1 cellular context compared by ENCODE assay signal in the genomic region with DNA sequence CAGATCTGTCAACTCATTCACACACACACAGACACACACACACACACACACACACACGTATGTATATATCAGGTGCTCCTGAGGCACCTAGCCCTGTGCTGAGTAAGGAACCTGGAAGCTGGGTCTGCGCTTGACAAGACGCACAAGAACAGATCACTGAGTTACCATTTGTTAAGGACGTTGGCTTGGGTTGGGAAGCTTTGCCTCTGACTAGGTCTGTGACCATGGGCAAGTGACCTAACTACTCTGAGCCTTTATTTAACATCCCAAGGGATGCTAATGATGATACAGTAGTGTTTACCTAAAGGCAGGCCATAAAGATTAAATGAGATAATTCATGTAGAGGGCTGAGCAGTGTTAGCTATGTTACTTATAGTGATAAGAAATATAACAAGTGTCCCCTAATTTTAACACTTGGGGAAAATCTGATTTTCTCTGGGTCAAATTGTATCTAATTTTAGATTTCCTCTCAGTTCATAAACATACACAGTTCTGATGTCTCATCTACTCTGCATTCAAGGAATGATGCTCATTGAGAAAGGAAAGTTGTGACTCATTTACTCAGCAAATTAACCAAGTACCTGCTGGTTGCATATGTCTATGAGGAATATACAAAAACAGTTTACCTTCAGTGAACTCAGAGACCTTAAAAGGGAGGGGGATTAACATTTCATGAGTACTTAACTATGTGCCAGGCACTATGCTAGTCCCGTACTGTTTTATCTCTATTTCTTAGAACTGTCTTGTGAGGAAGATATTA.
A peak's percentile ranks its signal among the peaks of the same experiment; 100 is the strongest.
TF ChIP-seq lines count a peak whose summit lies in the region.

No MANE protein-coding gene starts in this region.

TF ChIP-seq in endothelial cell of umbilical vein, 7 proteins besides CTCF, POLR2A, EP300 and RAD21:
- TF ChIP-seq JUN (IDR thresholded peaks at IDR 0.05; ENCODE audit: borderline replicate concordance, insufficient read depth, insufficient read length, low read depth) (peak; percentile 84), EZH2 (IDR thresholded peaks at IDR 0.05; ENCODE audit: borderline replicate concordance, low read depth, low read length, severe bottlenecking) (no peak), GATA2 (IDR thresholded peaks at IDR 0.05; ENCODE audit: insufficient read depth, insufficient read length, low read depth, low read length) (no peak), FOS (IDR thresholded peaks at IDR 0.05; ENCODE audit: borderline replicate concordance, insufficient read depth, low read length) (peak; percentile 87)
